ENCODE assay signal across 19 cellular contexts in the genomic region with DNA sequence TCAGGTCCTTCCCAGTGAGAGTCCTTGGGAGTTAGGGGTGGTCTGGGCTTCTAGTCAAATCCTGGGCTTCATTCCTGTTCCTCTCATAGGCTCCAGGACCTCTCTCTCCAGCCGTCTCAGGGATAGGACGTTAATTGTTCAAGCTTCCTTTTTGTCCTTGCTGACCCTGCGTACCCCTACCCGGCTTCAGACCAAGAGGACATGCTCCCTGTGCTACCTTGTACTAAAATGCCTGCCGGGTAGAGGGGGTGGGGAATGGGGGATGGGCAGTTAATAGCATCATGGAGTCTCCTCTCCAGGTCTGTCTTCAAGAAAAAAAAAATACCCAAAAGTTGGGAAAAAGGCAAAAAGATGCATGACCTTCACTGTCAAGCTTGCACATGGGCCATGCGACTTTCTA. TPM values are rescaled to one million over a fixed set of nuclear protein-coding genes. Genes with fewer than 3 reads are reported as not detected.
DNase-seq lines count a peak whose midpoint lies in the region; ATAC-seq and TF ChIP-seq lines count a peak whose summit lies in the region.
"Had no signal": no experiment of that assay in that cellular context is flagged by ENCODE, and none has a peak within 500 bp of the region (broad histone marks: within the 10 kb centered on the region; RNA-seq: fewer than 3 reads in every experiment).

No MANE protein-coding gene starts in this region.

- TF ChIP-seq CTCF in prostate gland (IDR thresholded peaks at IDR 0.05) (no peak), thyroid gland (IDR thresholded peaks at IDR 0.05) (no peak), uterus (IDR thresholded peaks at IDR 0.05) (no peak)

- no peaks in the 10 kb centered on the region for H3K9me3 ChIP-seq in prostate gland
- no peaks in the 10 kb centered on the region for H3K9me3 ChIP-seq in thyroid gland
- no peaks in the 10 kb centered on the region for H3K9me3 ChIP-seq in uterus
- H3K9me3 ChIP-seq: HAP-1 had no signal

- WGBS in prostate gland, result 96% methylated on average over 6 of the region's 6 CpGs
- 98% methylated on average over 6 of the region's 6 CpGs for WGBS in thyroid gland, 2 donors

- peak overlapping the region; percentile 8 to 60 for H3K27ac ChIP-seq in prostate gland
- H3K27ac ChIP-seq in thyroid gland, result peak overlapping the region in 2 of 3 donors; percentile 7 to 45
- peak overlapping the region; percentile 72 to 78 for H3K27ac ChIP-seq in uterus

- no peak for DNase-seq in prostate gland (ENCODE audit: low spot score)
- DNase-seq in thyroid gland, result no peak
- no peak for DNase-seq in uterus
- DNase-seq: C1 segment of cervical spinal cord; Calu3; CD4-positive, alpha-beta memory T cell; COR-L47; DMS53; DMS79 treated with DMSO at 0.1 percent for 48 hours; GF-D8; GOT3; HFFc6 had no signal

- H3K4me3 ChIP-seq in prostate gland (no peak overlapping the region), thyroid gland (replicated peaks in 1 of 3) (no peak overlapping the region), uterus (no peak overlapping the region)
- H3K4me3 ChIP-seq: HAP-1 had no signal

- intact Hi-C loops in prostate gland (cut with DNase I), result no loop called here
- intact Hi-C loops in thyroid gland (cut with DNase I), result no loop called here
- intact Hi-C loops in uterus (cut with DNase I; ENCODE audit: low total_unique reads), result no loop called here

- H3K36me3 ChIP-seq in prostate gland (no peaks in the 10 kb centered on the region), thyroid gland (no peaks in the 10 kb centered on the region), uterus (no peaks in the 10 kb centered on the region)
- H3K36me3 ChIP-seq: HAP-1 had no signal

- H3K4me1 ChIP-seq in prostate gland (replicated peaks) (no peaks in the 10 kb centered on the region), thyroid gland (peaks cover 15 to 20% of the 10 kb centered on the region in 2 donors), uterus (no peaks in the 10 kb centered on the region)
- H3K4me1 ChIP-seq: HAP-1 had no signal

- TF ChIP-seq POLR2A in prostate gland (IDR thresholded peaks at IDR 0.05) (no peak), thyroid gland (IDR thresholded peaks at IDR 0.05) (no peak), uterus (IDR thresholded peaks at IDR 0.05) (no peak)

- H3K27me3 ChIP-seq in prostate gland (replicated peaks; ENCODE audit: insufficient read depth) (no peaks in the 10 kb centered on the region), thyroid gland (no peaks in the 10 kb centered on the region), uterus (no peaks in the 10 kb centered on the region)

- ATAC-seq in HG03039 (IDR thresholded peaks at IDR 0.05; ENCODE audit: unreplicated experiment) (no peak), HG03095 (IDR thresholded peaks at IDR 0.05; ENCODE audit: unreplicated experiment) (no peak), GM19328 (IDR thresholded peaks at IDR 0.05; ENCODE audit: unreplicated experiment) (no peak)

RNA-seq across cellular contexts. Expression of gene GALNT15, which starts 36.5 kb away (rescaled TPM):
- 1 to 10 TPM; 6.0 to 7.6 TPM for total RNA-seq in prostate gland
- total RNA-seq in thyroid gland, result 100 to 1,000 TPM in 1 of 4 donors, 10 to 100 TPM in 3; 21.3 to 226 (median 49.4) TPM
- total RNA-seq in uterus, result 10 to 100 TPM in 3 of 4 donors, 1 to 10 TPM in 1; 6.6 to 85.2 (median 53.3) TPM
- total RNA-seq: A172; A673; Calu3; CD4-positive, alpha-beta memory T cell; G401 had no signal
